18 cellular contexts compared by ENCODE assay signal in the genomic region with DNA sequence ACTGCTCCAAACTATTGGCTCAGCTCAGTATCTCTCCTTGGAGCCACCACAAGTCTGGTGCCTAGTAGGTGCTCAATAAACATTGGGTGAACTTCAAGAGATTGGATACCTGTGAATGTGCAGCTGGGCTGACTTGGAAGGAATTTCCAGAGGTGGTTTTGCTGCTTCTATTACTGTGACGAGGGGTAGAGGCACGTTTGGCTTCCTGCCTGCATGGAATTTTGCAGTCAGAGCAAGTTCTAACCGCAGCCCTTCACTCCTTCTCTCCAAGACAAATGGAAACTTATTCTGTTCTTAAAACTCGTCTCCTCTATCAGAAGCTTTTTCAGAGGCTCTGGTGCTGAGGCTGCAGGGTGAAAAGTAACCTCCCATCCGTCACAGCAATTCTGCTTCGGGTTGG.
"Had no signal": no experiment of that assay in that cellular context is flagged by ENCODE, and none has a peak within 500 bp of the region (broad histone marks: within the 10 kb centered on the region; RNA-seq: fewer than 3 reads in every experiment).

No MANE protein-coding gene starts in this region.

- H3K36me3 ChIP-seq: ovary, right lobe of liver, thyroid gland, WERI-Rb-1 had no signal

- FAIRE-seq: endothelial cell of umbilical vein had no signal

- H3K4me1 Mint-ChIP-seq: central memory CD8-positive, alpha-beta T cell had no signal

- ATAC-seq: naive thymus-derived CD8-positive, alpha-beta T cell; psoas muscle; right lobe of liver had no signal

- H3K27me3 ChIP-seq: esophagus squamous epithelium, ovary, right lobe of liver, thyroid gland had no signal

- DNase-seq: activated CD4-positive, alpha-beta T cell treated with anti-CD3 and anti-CD28 coated beads for 1 hour; activated gamma-delta T cell; amniotic stem cell; effector CD8-positive, alpha-beta T cell; esophagus squamous epithelium; hypothalamus; mesendoderm; naive thymus-derived CD8-positive, alpha-beta T cell; ovary; psoas muscle; right lobe of liver; stimulated activated CD8-positive, alpha-beta memory T cell treated with anti-CD3 and anti-CD28 coated beads, Interleukin-4, amount 100 ng/mL, for 48 hours; stimulated activated naive CD4-positive, alpha-beta T cell; WERI-Rb-1 had no signal

- H3K27ac Mint-ChIP-seq: activated naive CD4-positive, alpha-beta T cell treated with anti-CD3 and anti-CD28 coated beads, Interleukin-2, amount 50 U/mL, for 24 hours had no signal

- H3K9me3 Mint-ChIP-seq: activated naive CD4-positive, alpha-beta T cell treated with anti-CD3 and anti-CD28 coated beads, Interleukin-2, amount 50 U/mL, for 24 hours; central memory CD8-positive, alpha-beta T cell; naive thymus-derived CD8-positive, alpha-beta T cell had no signal

- H3K4me3 ChIP-seq: esophagus squamous epithelium, ovary, psoas muscle, right lobe of liver, thyroid gland had no signal

- H3K27me3 Mint-ChIP-seq: activated naive CD4-positive, alpha-beta T cell treated with anti-CD3 and anti-CD28 coated beads, Interleukin-2, amount 50 U/mL, for 24 hours; central memory CD8-positive, alpha-beta T cell; naive thymus-derived CD8-positive, alpha-beta T cell had no signal

- H3K4me1 ChIP-seq: esophagus squamous epithelium, psoas muscle, right lobe of liver, thyroid gland had no signal

- H3K9me3 ChIP-seq: esophagus squamous epithelium, ovary, psoas muscle, right lobe of liver, thyroid gland had no signal

- H3K4me3 Mint-ChIP-seq: activated naive CD4-positive, alpha-beta T cell treated with anti-CD3 and anti-CD28 coated beads, Interleukin-2, amount 50 U/mL, for 24 hours; central memory CD8-positive, alpha-beta T cell; naive thymus-derived CD8-positive, alpha-beta T cell had no signal

- H3K27ac ChIP-seq: esophagus squamous epithelium, ovary, psoas muscle, right lobe of liver, thyroid gland, WERI-Rb-1 had no signal
